ENCODE assay signal across 1 cellular context in the genomic region with DNA sequence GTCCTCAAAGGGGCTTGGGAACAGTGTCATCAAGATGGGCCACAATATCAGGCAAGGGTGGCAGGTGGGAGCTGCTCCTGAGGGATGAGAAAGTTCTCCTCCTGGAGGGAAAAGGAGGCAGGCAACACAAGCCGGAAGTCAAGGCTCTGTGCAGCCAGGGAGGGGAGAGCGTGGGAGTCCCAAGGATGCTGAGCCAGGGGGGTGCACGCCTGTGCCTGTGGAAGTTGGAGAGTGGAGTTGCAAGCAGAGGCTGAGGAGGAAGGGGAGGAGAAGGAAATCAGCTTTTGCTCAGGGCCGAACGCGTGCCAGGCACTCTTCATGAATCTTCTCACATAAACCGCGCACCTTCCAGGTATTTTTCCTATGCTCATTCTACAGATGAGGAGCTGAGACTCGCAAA.
TF ChIP-seq lines count a peak whose summit lies in the region.

No MANE protein-coding gene starts in this region.

TF ChIP-seq in GM23338, 12 proteins besides CTCF, POLR2A, EP300 and RAD21:
- TF ChIP-seq, protein P1, sequence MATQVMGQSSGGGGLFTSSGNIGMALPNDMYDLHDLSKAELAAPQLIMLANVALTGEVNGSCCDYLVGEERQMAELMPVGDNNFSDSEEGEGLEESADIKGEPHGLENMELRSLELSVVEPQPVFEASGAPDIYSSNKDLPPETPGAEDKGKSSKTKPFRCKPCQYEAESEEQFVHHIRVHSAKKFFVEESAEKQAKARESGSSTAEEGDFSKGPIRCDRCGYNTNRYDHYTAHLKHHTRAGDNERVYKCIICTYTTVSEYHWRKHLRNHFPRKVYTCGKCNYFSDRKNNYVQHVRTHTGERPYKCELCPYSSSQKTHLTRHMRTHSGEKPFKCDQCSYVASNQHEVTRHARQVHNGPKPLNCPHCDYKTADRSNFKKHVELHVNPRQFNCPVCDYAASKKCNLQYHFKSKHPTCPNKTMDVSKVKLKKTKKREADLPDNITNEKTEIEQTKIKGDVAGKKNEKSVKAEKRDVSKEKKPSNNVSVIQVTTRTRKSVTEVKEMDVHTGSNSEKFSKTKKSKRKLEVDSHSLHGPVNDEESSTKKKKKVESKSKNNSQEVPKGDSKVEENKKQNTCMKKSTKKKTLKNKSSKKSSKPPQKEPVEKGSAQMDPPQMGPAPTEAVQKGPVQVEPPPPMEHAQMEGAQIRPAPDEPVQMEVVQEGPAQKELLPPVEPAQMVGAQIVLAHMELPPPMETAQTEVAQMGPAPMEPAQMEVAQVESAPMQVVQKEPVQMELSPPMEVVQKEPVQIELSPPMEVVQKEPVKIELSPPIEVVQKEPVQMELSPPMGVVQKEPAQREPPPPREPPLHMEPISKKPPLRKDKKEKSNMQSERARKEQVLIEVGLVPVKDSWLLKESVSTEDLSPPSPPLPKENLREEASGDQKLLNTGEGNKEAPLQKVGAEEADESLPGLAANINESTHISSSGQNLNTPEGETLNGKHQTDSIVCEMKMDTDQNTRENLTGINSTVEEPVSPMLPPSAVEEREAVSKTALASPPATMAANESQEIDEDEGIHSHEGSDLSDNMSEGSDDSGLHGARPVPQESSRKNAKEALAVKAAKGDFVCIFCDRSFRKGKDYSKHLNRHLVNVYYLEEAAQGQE (IDR thresholded peaks at IDR 0.05; ENCODE audit: unreplicated experiment), result no peak
- TF ChIP-seq ZNF331 (CRISPR knock-in tag; IDR thresholded peaks at IDR 0.05; ENCODE audit: low read depth) (no peak), JUNB (IDR thresholded peaks at IDR 0.05; ENCODE audit: unreplicated experiment) (no peak)
